8 cellular contexts compared by ENCODE assay signal in genomic region chr6:7071405-7071804, GRCh38.
"Had no signal": no experiment of that assay in that cellular context is flagged by ENCODE, and none has a peak within 500 bp of the region (broad histone marks: within the 10 kb centered on the region; RNA-seq: fewer than 3 reads in every experiment).

No MANE protein-coding gene starts in this region.

- H3K4me3 ChIP-seq: GM23248, HAP-1 had no signal

- H3K27ac ChIP-seq: GM23248, HL-60 had no signal

- H3K36me3 ChIP-seq: HAP-1 had no signal

- H2AFZ ChIP-seq: GM23248 had no signal

- DNase-seq: GM23248, GOT3, H7, HFFc6 had no signal

- H3K4me1 ChIP-seq: HAP-1 had no signal

- FAIRE-seq: HepG2 had no signal

- H3K9ac ChIP-seq: GM23248 had no signal

- H3K9me3 ChIP-seq: HAP-1 had no signal

- ATAC-seq: HCT116, HepG2 had no signal
